1 cellular context compared by ENCODE assay signal in the genomic region with DNA sequence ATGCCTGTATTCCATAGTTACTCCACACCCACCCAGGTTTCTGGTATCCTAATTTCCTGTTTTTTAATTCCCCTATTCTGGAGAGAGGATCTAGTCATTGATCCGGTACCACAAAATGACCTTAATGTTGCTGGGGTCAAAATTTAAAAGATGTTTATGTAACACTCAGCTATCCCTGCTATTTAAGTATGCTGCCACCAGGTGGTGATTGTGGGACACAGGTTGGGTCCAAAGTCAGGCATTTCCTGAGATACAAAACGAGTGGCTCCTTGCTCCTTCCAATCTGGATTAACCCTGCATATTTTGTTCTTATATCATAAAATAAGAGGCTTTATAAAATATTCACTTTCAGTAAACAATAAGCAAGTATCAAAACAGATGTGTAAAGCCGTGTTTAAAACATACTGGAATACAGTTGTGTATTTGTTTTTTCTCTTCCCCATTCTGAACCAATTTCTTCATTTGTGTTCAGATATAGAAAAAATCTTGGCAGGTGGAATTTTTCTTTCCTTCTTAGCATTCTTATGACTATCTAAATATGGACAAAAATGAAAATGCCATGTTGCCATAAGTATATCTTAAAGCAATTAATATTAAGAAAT.
TF ChIP-seq lines count a peak whose summit lies in the region.

No MANE protein-coding gene starts in this region.

TF ChIP-seq in HCT116, 20 proteins besides CTCF, POLR2A, EP300 and RAD21 (continued from another document):
- TF ChIP-seq, protein P1, sequence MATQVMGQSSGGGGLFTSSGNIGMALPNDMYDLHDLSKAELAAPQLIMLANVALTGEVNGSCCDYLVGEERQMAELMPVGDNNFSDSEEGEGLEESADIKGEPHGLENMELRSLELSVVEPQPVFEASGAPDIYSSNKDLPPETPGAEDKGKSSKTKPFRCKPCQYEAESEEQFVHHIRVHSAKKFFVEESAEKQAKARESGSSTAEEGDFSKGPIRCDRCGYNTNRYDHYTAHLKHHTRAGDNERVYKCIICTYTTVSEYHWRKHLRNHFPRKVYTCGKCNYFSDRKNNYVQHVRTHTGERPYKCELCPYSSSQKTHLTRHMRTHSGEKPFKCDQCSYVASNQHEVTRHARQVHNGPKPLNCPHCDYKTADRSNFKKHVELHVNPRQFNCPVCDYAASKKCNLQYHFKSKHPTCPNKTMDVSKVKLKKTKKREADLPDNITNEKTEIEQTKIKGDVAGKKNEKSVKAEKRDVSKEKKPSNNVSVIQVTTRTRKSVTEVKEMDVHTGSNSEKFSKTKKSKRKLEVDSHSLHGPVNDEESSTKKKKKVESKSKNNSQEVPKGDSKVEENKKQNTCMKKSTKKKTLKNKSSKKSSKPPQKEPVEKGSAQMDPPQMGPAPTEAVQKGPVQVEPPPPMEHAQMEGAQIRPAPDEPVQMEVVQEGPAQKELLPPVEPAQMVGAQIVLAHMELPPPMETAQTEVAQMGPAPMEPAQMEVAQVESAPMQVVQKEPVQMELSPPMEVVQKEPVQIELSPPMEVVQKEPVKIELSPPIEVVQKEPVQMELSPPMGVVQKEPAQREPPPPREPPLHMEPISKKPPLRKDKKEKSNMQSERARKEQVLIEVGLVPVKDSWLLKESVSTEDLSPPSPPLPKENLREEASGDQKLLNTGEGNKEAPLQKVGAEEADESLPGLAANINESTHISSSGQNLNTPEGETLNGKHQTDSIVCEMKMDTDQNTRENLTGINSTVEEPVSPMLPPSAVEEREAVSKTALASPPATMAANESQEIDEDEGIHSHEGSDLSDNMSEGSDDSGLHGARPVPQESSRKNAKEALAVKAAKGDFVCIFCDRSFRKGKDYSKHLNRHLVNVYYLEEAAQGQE (IDR thresholded peaks at IDR 0.05; ENCODE audit: low read depth), result no peak
